ENCODE assay signal across 6 cellular contexts in genomic region chr6:81600488-81600887, GRCh38.
DNase-seq lines count a peak whose midpoint lies in the region; ATAC-seq, FAIRE-seq and TF ChIP-seq lines count a peak whose summit lies in the region.
"Not testable (repeated sequence)": the region's sequence is repeated elsewhere in the genome, so short reads cannot be mapped to it uniquely, and the experiment has no call there.

No MANE protein-coding gene starts in this region.

- not testable (repeated sequence) for H3K36me3 Mint-ChIP-seq in activated B cell treated with CpG ODN at 0.5 μM for 24 hours (ENCODE audit: low read depth); glutamatergic neuron (ENCODE audit: unreplicated experiment); stimulated activated naive B cell treated with anti-CD40 and anti-IgM and Interleukin-4, amounts not matched to agents 10 μg/mL and 1 μg/mL and 100 μg/mL, for 72 hours

- H3K9ac ChIP-seq in GM12878 (ENCODE audit: control insufficient read depth, insufficient read depth, low read length): not testable (repeated sequence)

- TF ChIP-seq EP300 in GM12878 (IDR thresholded peaks at IDR 0.05; ENCODE audit: borderline replicate concordance in 1 of 2, control insufficient read depth in 1 of 2, low read depth in 2 of 2, low read length in 2 of 2): not testable (repeated sequence)

- not testable (repeated sequence) for H3K4me3 Mint-ChIP-seq in activated B cell treated with CpG ODN at 0.5 μM for 24 hours; glutamatergic neuron (ENCODE audit: unreplicated experiment); stimulated activated naive B cell treated with anti-CD40 and anti-IgM and Interleukin-4, amounts not matched to agents 10 μg/mL and 1 μg/mL and 100 μg/mL, for 72 hours

- H3K27me3 ChIP-seq in GM12878 (replicated peaks in 1 of 2; ENCODE audit: control insufficient read depth in 2 of 2, insufficient read depth in 2 of 2, low read length in 1 of 2): not testable (repeated sequence)

- ATAC-seq in activated B cell treated with CpG ODN at 0.5 μM for 24 hours (ENCODE audit: low read depth): peak; percentile 28
- not testable (repeated sequence) for ATAC-seq in GM12878
- peak; percentile 57 to 62 for ATAC-seq in stimulated activated naive B cell treated with anti-CD40 and anti-IgM and Interleukin-4, amounts not matched to agents 10 μg/mL and 1 μg/mL and 100 μg/mL, for 72 hours (replicated peaks)

- peak; percentile 27 for DNase-seq in EH (ENCODE audit: low read depth)
- peak; percentile 11 for DNase-seq in NB4 (ENCODE audit: low read depth)
- not testable (repeated sequence) for DNase-seq in activated B cell treated with CpG ODN at 0.5 μM for 24 hours; GM12878 (ENCODE audit: low read depth, low spot score); glutamatergic neuron; stimulated activated naive B cell treated with anti-CD40 and anti-IgM and Interleukin-4, amounts not matched to agents 10 μg/mL and 1 μg/mL and 100 μg/mL, for 72 hours

- H3K27ac ChIP-seq in GM12878 (ENCODE audit: control insufficient read depth, insufficient read depth): not testable (repeated sequence)

- not testable (repeated sequence) for FAIRE-seq in GM12878 (lab: Jason Lieb, UNC)

- in situ Hi-C loops in GM12878 (cut with MboI): not testable (repeated sequence)

- SMC1A ChIA-PET in GM12878 (lab: Charles Lee; ENCODE audit: uncharacterized antibody, unreplicated experiment): interaction anchor here (1.0 to 2.5 kb wide), 6 partner anchors 10 to 406 kb away, joined by 3 to 6 read pairs (median 3); no protein-coding TSS in a partner anchor

- TF ChIP-seq RAD21 in GM12878 (IDR thresholded peaks at IDR 0.05; ENCODE audit: insufficient read depth, low read depth, low read length): not testable (repeated sequence)

- not testable (repeated sequence) for H3K27ac Mint-ChIP-seq in activated B cell treated with CpG ODN at 0.5 μM for 24 hours; stimulated activated naive B cell treated with anti-CD40 and anti-IgM and Interleukin-4, amounts not matched to agents 10 μg/mL and 1 μg/mL and 100 μg/mL, for 72 hours
- H3K27ac Mint-ChIP-seq in glutamatergic neuron (ENCODE audit: unreplicated experiment): peak overlapping the region; percentile 50

- not testable (repeated sequence) for H3K27me3 Mint-ChIP-seq in activated B cell treated with CpG ODN at 0.5 μM for 24 hours; glutamatergic neuron (ENCODE audit: unreplicated experiment); stimulated activated naive B cell treated with anti-CD40 and anti-IgM and Interleukin-4, amounts not matched to agents 10 μg/mL and 1 μg/mL and 100 μg/mL, for 72 hours

- not testable (repeated sequence) for TF ChIP-seq POLR2A in NB4 (IDR thresholded peaks at IDR 0.05; ENCODE audit: extremely low read depth, insufficient read length); GM12878 (IDR thresholded peaks at IDR 0.05; ENCODE audit: low read depth, low read length)

- H3K4me2 ChIP-seq in GM12878 (ENCODE audit: control insufficient read depth, insufficient read depth): not testable (repeated sequence)

- not testable (repeated sequence) for H2AFZ ChIP-seq in GM12878 (ENCODE audit: control insufficient read depth, low read depth, low read length)

- BruUV-seq in GM12878 (replicated peaks; lab: Mats Ljungman, UMichigan): not testable (repeated sequence)

- RAD21 ChIA-PET in GM12878 (lab: Charles Lee; ENCODE audit: unreplicated experiment): interaction anchor here (1.6 kb wide), 1 partner anchor 147 kb away, joined by 3 read pairs; no protein-coding TSS in a partner anchor

- not testable (repeated sequence) for H3K79me2 ChIP-seq in GM12878 (ENCODE audit: control insufficient read depth, insufficient read depth, low read length)

- not testable (repeated sequence) for TF ChIP-seq CTCF in NB4 (IDR thresholded peaks at IDR 0.05; ENCODE audit: low read depth, low read length); activated B cell treated with CpG ODN at 0.5 μM for 24 hours (IDR thresholded peaks at IDR 0.05); GM12878 (IDR thresholded peaks at IDR 0.05 in 2 of 3, conservative IDR thresholded peaks at IDR 0.05 in 1 of 3; ENCODE audit: control insufficient read depth in 2 of 3, extremely low read depth in 1 of 3, insufficient read depth in 1 of 3, low read depth in 3 of 3, low read length in 3 of 3); glutamatergic neuron (IDR thresholded peaks at IDR 0.05; ENCODE audit: partially characterized antibody, unreplicated experiment)

- not testable (repeated sequence) for H3K9me3 Mint-ChIP-seq in activated B cell treated with CpG ODN at 0.5 μM for 24 hours; glutamatergic neuron (ENCODE audit: unreplicated experiment)
- peaks cover 8 to 10% of the 10 kb centered on the region in 2 donors for H3K9me3 Mint-ChIP-seq in stimulated activated naive B cell treated with anti-CD40 and anti-IgM and Interleukin-4, amounts not matched to agents 10 μg/mL and 1 μg/mL and 100 μg/mL, for 72 hours

- intact Hi-C loops in activated B cell treated with CpG ODN at 0.5 μM for 24 hours (cut with micrococcal nuclease): loop anchor here (5.0 kb wide), 1 partner anchor 152 kb away; the partner anchor contains the start of gene TENT5A
- intact Hi-C loops in GM12878 (cut with micrococcal nuclease; ENCODE audit: unreplicated experiment): not testable (repeated sequence)

- POLR2A ChIA-PET in activated B cell treated with CpG ODN at 0.5 μM for 24 hours (lab: Charles Lee): not testable (repeated sequence)
- POLR2A ChIA-PET in GM12878 (lab: Charles Lee): interaction anchor here (1.2 kb wide), 1 partner anchor 29 kb away, joined by 3 read pairs; no protein-coding TSS in a partner anchor

- not testable (repeated sequence) for H3K4me3 ChIP-seq in NB4 (ENCODE audit: low read depth, low read length); GM12878

- H4K20me1 ChIP-seq in GM12878 (ENCODE audit: control insufficient read depth, insufficient read depth): not testable (repeated sequence)

- not testable (repeated sequence) for H3K36me3 ChIP-seq in GM12878 (ENCODE audit: control insufficient read depth in 2 of 2, insufficient read depth in 2 of 2, low read length in 1 of 2)

- peaks cover 12% of the 10 kb centered on the region for H3K4me1 Mint-ChIP-seq in activated B cell treated with CpG ODN at 0.5 μM for 24 hours
- peaks cover 12% of the 10 kb centered on the region for H3K4me1 Mint-ChIP-seq in glutamatergic neuron (ENCODE audit: low read depth, unreplicated experiment)
- peaks cover 6 to 11% of the 10 kb centered on the region in 2 donors for H3K4me1 Mint-ChIP-seq in stimulated activated naive B cell treated with anti-CD40 and anti-IgM and Interleukin-4, amounts not matched to agents 10 μg/mL and 1 μg/mL and 100 μg/mL, for 72 hours

- H3K9me3 ChIP-seq in GM12878 (replicated peaks; ENCODE audit: control insufficient read depth, insufficient read depth, low read length): not testable (repeated sequence)

- WGBS in GM12878 (ENCODE audit: insufficient coverage, insufficient replicate concordance, low lambda C conversion rate, missing lambda C conversion rate): 81% methylated on average over 4 of the region's 4 CpGs

- CTCF ChIA-PET in activated B cell treated with CpG ODN at 0.5 μM for 24 hours (lab: Charles Lee); GM12878 (lab: Yijun Ruan, JAX): not testable (repeated sequence)

- H3K4me1 ChIP-seq in GM12878 (ENCODE audit: control insufficient read depth, insufficient read depth, low read length): not testable (repeated sequence)

TF ChIP-seq in GM12878, 131 proteins besides CTCF, POLR2A, EP300 and RAD21:
- peak; percentile 44 for TF ChIP-seq MEF2B (IDR thresholded peaks at IDR 0.05; ENCODE audit: partially characterized antibody, poor library complexity, severe bottlenecking)
